In genomic region chr5:168670881-168671575, GRCh38 we compare ENCODE assay signal across 31 cellular contexts.
A peak's percentile ranks its signal among the peaks of the same experiment; 100 is the strongest.
DNase-seq lines count a peak whose midpoint lies in the region; ATAC-seq and TF ChIP-seq lines count a peak whose summit lies in the region.
"Had no signal": no experiment of that assay in that cellular context is flagged by ENCODE, and none has a peak within 500 bp of the region (broad histone marks: within the 10 kb centered on the region; RNA-seq: fewer than 3 reads in every experiment).

No MANE protein-coding gene starts in this region.

- TF ChIP-seq CTCF in MCF 10A (IDR thresholded peaks at IDR 0.05; ENCODE audit: unreplicated experiment) (no peak), WTC11 (IDR thresholded peaks at IDR 0.05) (no peak), osteocyte (IDR thresholded peaks at IDR 0.05) (no peak)

- H3K4me3 Mint-ChIP-seq in MCF 10A (ENCODE audit: unreplicated experiment) (no peak overlapping the region), WTC11 (no peak overlapping the region), osteocyte (ENCODE audit: unreplicated experiment) (no peak overlapping the region)
- H3K4me3 Mint-ChIP-seq in stimulated activated memory B cell treated with anti-CD40 and anti-IgM and Interleukin-4, amounts not matched to agents 10 μg/mL and 1 μg/mL and 100 μg/mL, for 72 hours = no peak overlapping the region
- H3K4me3 Mint-ChIP-seq: activated CD4-positive, alpha-beta T cell treated with anti-CD3 and anti-CD28 coated beads, Interleukin-2, amount 10 ng/mL, durations not matched to agents 7 days and 5 days; activated naive CD8-positive, alpha-beta T cell; activated T-cell treated with anti-CD3 and anti-CD28 coated beads, Interleukin-2, amount 50 U/mL, for 24 hours; CD4-positive, CD25-positive, alpha-beta regulatory T cell; nephron; stimulated activated naive CD8-positive, alpha-beta T cell treated with anti-CD3 and anti-CD28 coated beads, Interleukin-15, Interleukin-2, amounts not matched to agents 100 ng/mL and 50 ng/mL, for 24 hours had no signal

- WGBS in iPS DF 6.9 (ENCODE audit: insufficient coverage, insufficient read length) = no CpG with 5 or more reads among the region's 22 CpGs

- intact Hi-C loops in MCF 10A (cut with micrococcal nuclease) = loop anchor here (5.0 to 10.0 kb wide), 2 partner anchors 184 to 1314 kb away; partner anchors contain the start of genes INSYN2B and RARS1

- CTCF ChIA-PET in MCF 10A (lab: Yijun Ruan, JAX) (interaction anchor here (0.6 to 1.6 kb wide), 6 partner anchors 9 to 913 kb away, joined by 3 to 5 read pairs (median 3); partner anchors contain the start of gene SPDL1), WTC11 (lab: Charles Lee) (interaction anchor here (0.6 to 1.5 kb wide), 22 partner anchors 9 to 913 kb away, joined by 3 to 12 read pairs (median 4); partner anchors contain the start of gene SPDL1)

- H3K27me3 Mint-ChIP-seq in MCF 10A (ENCODE audit: insufficient read depth, unreplicated experiment) = no peaks in the 10 kb centered on the region
- H3K27me3 Mint-ChIP-seq in WTC11 (ENCODE audit: low read depth) = no peaks in the 10 kb centered on the region
- no peaks in the 10 kb centered on the region for H3K27me3 Mint-ChIP-seq in stimulated activated memory B cell treated with anti-CD40 and anti-IgM and Interleukin-4, amounts not matched to agents 10 μg/mL and 1 μg/mL and 100 μg/mL, for 72 hours
- H3K27me3 Mint-ChIP-seq in osteocyte (ENCODE audit: unreplicated experiment) = no peaks in the 10 kb centered on the region
- H3K27me3 Mint-ChIP-seq: activated CD4-positive, alpha-beta T cell treated with anti-CD3 and anti-CD28 coated beads, Interleukin-2, amount 10 ng/mL, durations not matched to agents 7 days and 5 days; activated naive CD8-positive, alpha-beta T cell; activated T-cell treated with anti-CD3 and anti-CD28 coated beads, Interleukin-2, amount 50 U/mL, for 24 hours; CD4-positive, CD25-positive, alpha-beta regulatory T cell; stimulated activated naive CD8-positive, alpha-beta T cell treated with anti-CD3 and anti-CD28 coated beads, Interleukin-15, Interleukin-2, amounts not matched to agents 100 ng/mL and 50 ng/mL, for 24 hours had no signal

- H3K27ac ChIP-seq in iPS DF 6.9 (ENCODE audit: low read length) = no peak overlapping the region
- H3K27ac ChIP-seq: ascending aorta, parathyroid adenoma, Peyer's patch, testis had no signal

- no peaks in the 10 kb centered on the region for H3K36me3 Mint-ChIP-seq in MCF 10A (ENCODE audit: insufficient read depth, unreplicated experiment)
- no peaks in the 10 kb centered on the region for H3K36me3 Mint-ChIP-seq in WTC11
- H3K36me3 Mint-ChIP-seq in stimulated activated memory B cell treated with anti-CD40 and anti-IgM and Interleukin-4, amounts not matched to agents 10 μg/mL and 1 μg/mL and 100 μg/mL, for 72 hours = no peaks in the 10 kb centered on the region
- H3K36me3 Mint-ChIP-seq in osteocyte (ENCODE audit: unreplicated experiment) = peaks cover 2% of the 10 kb centered on the region
- H3K36me3 Mint-ChIP-seq: activated naive CD8-positive, alpha-beta T cell; CD4-positive, CD25-positive, alpha-beta regulatory T cell had no signal

- no peak overlapping the region for H3K27ac Mint-ChIP-seq in MCF 10A (ENCODE audit: low read depth, unreplicated experiment)
- no peak overlapping the region for H3K27ac Mint-ChIP-seq in WTC11
- H3K27ac Mint-ChIP-seq in stimulated activated memory B cell treated with anti-CD40 and anti-IgM and Interleukin-4, amounts not matched to agents 10 μg/mL and 1 μg/mL and 100 μg/mL, for 72 hours = no peak overlapping the region
- no peak overlapping the region for H3K27ac Mint-ChIP-seq in osteocyte (ENCODE audit: unreplicated experiment)
- H3K27ac Mint-ChIP-seq: activated CD4-positive, alpha-beta T cell treated with anti-CD3 and anti-CD28 coated beads, Interleukin-2, amount 10 ng/mL, durations not matched to agents 7 days and 5 days; activated naive CD8-positive, alpha-beta T cell; activated T-cell treated with anti-CD3 and anti-CD28 coated beads, Interleukin-2, amount 50 U/mL, for 24 hours; CD4-positive, CD25-positive, alpha-beta regulatory T cell; nephron; stimulated activated naive CD8-positive, alpha-beta T cell treated with anti-CD3 and anti-CD28 coated beads, Interleukin-15, Interleukin-2, amounts not matched to agents 100 ng/mL and 50 ng/mL, for 24 hours had no signal

- POLR2A ChIA-PET in MCF 10A (lab: Yijun Ruan, JAX) = no interaction called here
- POLR2A ChIA-PET in WTC11 (lab: Charles Lee) = no interaction called here

- peaks cover 1% of the 10 kb centered on the region; the same call in 1 of the 2 replicates for H3K4me1 ChIP-seq in iPS DF 6.9 (ENCODE audit: control insufficient read depth, insufficient read depth, low read length)
- H3K4me1 ChIP-seq: ascending aorta, parathyroid adenoma, testis had no signal

- H3K9me3 ChIP-seq in iPS DF 6.9 (ENCODE audit: control insufficient read depth, insufficient read depth, low read length) = no peaks in the 10 kb centered on the region
- H3K9me3 ChIP-seq: ascending aorta, Peyer's patch, testis had no signal

- H3K27me3 ChIP-seq in iPS DF 6.9 (ENCODE audit: control insufficient read depth, insufficient read depth, low read length) = no peaks in the 10 kb centered on the region
- H3K27me3 ChIP-seq: ascending aorta, Peyer's patch, testis had no signal

- peak; percentile 96 for ATAC-seq in WTC11
- ATAC-seq in stimulated activated memory B cell treated with anti-CD40 and anti-IgM and Interleukin-4, amounts not matched to agents 10 μg/mL and 1 μg/mL and 100 μg/mL, for 72 hours = peak; percentile 10

- peak; percentile 28 to 53 for DNase-seq in T47D (ENCODE audit: low read depth in 1 of 2, low spot score in 1 of 2)
- no peak for DNase-seq in MCF 10A (ENCODE audit: unreplicated experiment)
- DNase-seq in WTC11 (ENCODE audit: low spot score) = peak; percentile 64
- DNase-seq in iPS DF 6.9 (ENCODE audit: low read depth, low spot score) = peak; percentile 16
- no peak for DNase-seq in cortex of kidney (lab: John Stamatoyannopoulos, UW)
- DNase-seq in osteocyte (ENCODE audit: extremely low spot score, unreplicated experiment) = no peak
- no peak for DNase-seq in HuH-7 (ENCODE audit: low spot score)
- DNase-seq: activated CD4-positive, alpha-beta T cell treated with anti-CD3 and anti-CD28 coated beads, Interleukin-2, amount 10 ng/mL, durations not matched to agents 7 days and 5 days; activated effector memory CD4-positive, alpha-beta T cell treated with anti-CD3 and anti-CD28 coated beads, Interleukin-2, amount 50 U/mL, for 16 hours; activated T-cell treated with anti-CD3 and anti-CD28 coated beads, Interleukin-2, amount 50 U/mL, for 24 hours; Calu3; CD4-positive, CD25-positive, alpha-beta regulatory T cell; DMS79; GDM1; GOT3; IMR-90; NCI-H1436 treated with DMSO at 0.1 percent for 48 hours; NCI-H2081 treated with DMSO at 0.1 percent for 48 hours; NCI-H2227 treated with DMSO at 0.1 percent for 48 hours; NCI-H526 treated with DMSO at 0.1 percent for 48 hours; Peyer's patch; SHP77 treated with DMSO at 0.1 percent for 48 hours; small intestine; SW 1271; testis had no signal

- H3K4me1 Mint-ChIP-seq in MCF 10A (ENCODE audit: insufficient read depth, unreplicated experiment) = no peaks in the 10 kb centered on the region
- 0 out of 2 replicates have a peak, but pooled peaks cover under 1% of the 10 kb centered on the region for H3K4me1 Mint-ChIP-seq in WTC11
- no peaks in the 10 kb centered on the region for H3K4me1 Mint-ChIP-seq in stimulated activated memory B cell treated with anti-CD40 and anti-IgM and Interleukin-4, amounts not matched to agents 10 μg/mL and 1 μg/mL and 100 μg/mL, for 72 hours
- no peaks in the 10 kb centered on the region for H3K4me1 Mint-ChIP-seq in osteocyte (ENCODE audit: unreplicated experiment)
- H3K4me1 Mint-ChIP-seq: activated CD4-positive, alpha-beta T cell treated with anti-CD3 and anti-CD28 coated beads, Interleukin-2, amount 10 ng/mL, durations not matched to agents 7 days and 5 days; CD4-positive, CD25-positive, alpha-beta regulatory T cell; nephron had no signal

- no peaks in the 10 kb centered on the region for H3K36me3 ChIP-seq in iPS DF 6.9 (ENCODE audit: control insufficient read depth, insufficient read depth, low read length)
- H3K36me3 ChIP-seq: Peyer's patch had no signal

- in situ Hi-C loops in T47D (cut with HindIII; ENCODE audit: low pct_unique_long_range_greater_than_20kb, low sequenced_read_pairs) = no loop called here

- no TSS peak for BruUV-seq in MCF 10A (replicated peaks; lab: Mats Ljungman, UMichigan)

- no peaks in the 10 kb centered on the region for H3K9me3 Mint-ChIP-seq in MCF 10A (ENCODE audit: unreplicated experiment)
- H3K9me3 Mint-ChIP-seq in WTC11 = no peaks in the 10 kb centered on the region
- H3K9me3 Mint-ChIP-seq in stimulated activated memory B cell treated with anti-CD40 and anti-IgM and Interleukin-4, amounts not matched to agents 10 μg/mL and 1 μg/mL and 100 μg/mL, for 72 hours = no peaks in the 10 kb centered on the region
- H3K9me3 Mint-ChIP-seq in osteocyte (ENCODE audit: unreplicated experiment) = no peaks in the 10 kb centered on the region
- H3K9me3 Mint-ChIP-seq: activated CD4-positive, alpha-beta T cell treated with anti-CD3 and anti-CD28 coated beads, Interleukin-2, amount 10 ng/mL, durations not matched to agents 7 days and 5 days; activated T-cell treated with anti-CD3 and anti-CD28 coated beads, Interleukin-2, amount 50 U/mL, for 24 hours; nephron; stimulated activated naive CD8-positive, alpha-beta T cell treated with anti-CD3 and anti-CD28 coated beads, Interleukin-15, Interleukin-2, amounts not matched to agents 100 ng/mL and 50 ng/mL, for 24 hours had no signal

- H3K4me3 ChIP-seq in iPS DF 6.9 (ENCODE audit: low read length) = no peak overlapping the region
- H3K4me3 ChIP-seq: ascending aorta, Peyer's patch, testis had no signal

TF ChIP-seq in WTC11, 78 proteins besides CTCF, POLR2A, EP300 and RAD21 (continues in another document):
- TF ChIP-seq ERG (CRISPR knock-in tag; IDR thresholded peaks at IDR 0.05) = no peak
- TF ChIP-seq FOXK1 (CRISPR knock-in tag; IDR thresholded peaks at IDR 0.05) = no peak

Comparison
In these comparisons a context has a peak if more than half of its experiments do, and no peak if none do; other contexts are left out.
1. DNase-seq: peak in T47D (2 of 2), WTC11 (single experiment) and iPS DF 6.9 (single experiment); none in MCF 10A (single experiment), cortex of kidney (single experiment), osteocyte (single experiment) and HuH-7 (single experiment).